1 cellular context compared by ENCODE assay signal in the genomic region with DNA sequence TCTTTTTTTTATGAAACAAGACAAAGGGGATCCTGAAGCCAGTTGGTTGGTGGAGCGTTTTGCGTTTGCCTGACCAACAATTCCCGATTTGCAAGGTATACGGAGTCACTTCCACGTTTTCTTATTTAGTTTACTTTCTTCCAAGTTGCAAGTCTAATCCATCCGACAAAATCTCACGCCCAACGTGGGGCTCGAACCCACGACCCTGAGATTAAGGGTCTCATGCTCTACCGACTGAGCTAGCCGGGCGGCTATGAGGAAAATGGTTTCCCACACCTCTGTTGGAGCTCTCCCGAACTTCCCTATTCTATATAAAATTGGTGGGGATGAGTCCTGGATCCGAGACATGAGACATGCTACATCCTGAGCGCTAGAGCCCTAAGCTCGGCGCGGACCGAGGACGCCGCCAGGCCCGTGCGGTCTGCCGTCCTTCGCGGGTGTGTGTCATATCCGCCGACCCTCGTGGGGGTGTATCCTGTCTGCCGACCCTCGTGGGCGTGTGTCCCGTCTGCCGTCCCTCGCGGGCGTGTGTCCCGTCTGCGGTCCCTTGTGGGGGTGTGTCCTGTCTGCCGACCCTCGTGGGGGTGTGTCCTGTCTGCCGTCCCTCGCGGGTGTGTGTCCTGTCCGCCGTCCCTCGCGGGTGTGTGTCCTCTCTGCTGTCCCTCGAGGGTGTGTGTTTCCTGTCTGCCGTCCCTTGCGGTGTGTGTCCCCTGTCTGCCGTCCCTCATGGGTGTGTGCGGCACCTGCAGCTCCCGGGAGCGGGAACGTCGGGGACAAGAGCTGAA.
A peak's percentile ranks its signal among the peaks of the same experiment; 100 is the strongest.
TF ChIP-seq lines count a peak whose summit lies in the region.

No MANE protein-coding gene starts in this region.

TF ChIP-seq in HCT116, 20 proteins besides CTCF, POLR2A, EP300 and RAD21:
- TF ChIP-seq MAX (IDR thresholded peaks at IDR 0.05) (no peak), SP1 (IDR thresholded peaks at IDR 0.05; ENCODE audit: low read depth) (no peak), YY1 (IDR thresholded peaks at IDR 0.05; ENCODE audit: extremely low read depth, insufficient replicate concordance, low read depth, low read length) (peak; percentile 80), ZNF274 (IDR thresholded peaks at IDR 0.05; ENCODE audit: low read depth, low read length) (no peak)
- TF ChIP-seq, protein P1, sequence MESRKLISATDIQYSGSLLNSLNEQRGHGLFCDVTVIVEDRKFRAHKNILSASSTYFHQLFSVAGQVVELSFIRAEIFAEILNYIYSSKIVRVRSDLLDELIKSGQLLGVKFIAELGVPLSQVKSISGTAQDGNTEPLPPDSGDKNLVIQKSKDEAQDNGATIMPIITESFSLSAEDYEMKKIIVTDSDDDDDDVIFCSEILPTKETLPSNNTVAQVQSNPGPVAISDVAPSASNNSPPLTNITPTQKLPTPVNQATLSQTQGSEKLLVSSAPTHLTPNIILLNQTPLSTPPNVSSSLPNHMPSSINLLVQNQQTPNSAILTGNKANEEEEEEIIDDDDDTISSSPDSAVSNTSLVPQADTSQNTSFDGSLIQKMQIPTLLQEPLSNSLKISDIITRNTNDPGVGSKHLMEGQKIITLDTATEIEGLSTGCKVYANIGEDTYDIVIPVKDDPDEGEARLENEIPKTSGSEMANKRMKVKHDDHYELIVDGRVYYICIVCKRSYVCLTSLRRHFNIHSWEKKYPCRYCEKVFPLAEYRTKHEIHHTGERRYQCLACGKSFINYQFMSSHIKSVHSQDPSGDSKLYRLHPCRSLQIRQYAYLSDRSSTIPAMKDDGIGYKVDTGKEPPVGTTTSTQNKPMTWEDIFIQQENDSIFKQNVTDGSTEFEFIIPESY (IDR thresholded peaks at IDR 0.05; ENCODE audit: extremely low read depth, insufficient replicate concordance, low read length), result peak; percentile 5
